ENCODE assay signal across 1 cellular context in the genomic region with DNA sequence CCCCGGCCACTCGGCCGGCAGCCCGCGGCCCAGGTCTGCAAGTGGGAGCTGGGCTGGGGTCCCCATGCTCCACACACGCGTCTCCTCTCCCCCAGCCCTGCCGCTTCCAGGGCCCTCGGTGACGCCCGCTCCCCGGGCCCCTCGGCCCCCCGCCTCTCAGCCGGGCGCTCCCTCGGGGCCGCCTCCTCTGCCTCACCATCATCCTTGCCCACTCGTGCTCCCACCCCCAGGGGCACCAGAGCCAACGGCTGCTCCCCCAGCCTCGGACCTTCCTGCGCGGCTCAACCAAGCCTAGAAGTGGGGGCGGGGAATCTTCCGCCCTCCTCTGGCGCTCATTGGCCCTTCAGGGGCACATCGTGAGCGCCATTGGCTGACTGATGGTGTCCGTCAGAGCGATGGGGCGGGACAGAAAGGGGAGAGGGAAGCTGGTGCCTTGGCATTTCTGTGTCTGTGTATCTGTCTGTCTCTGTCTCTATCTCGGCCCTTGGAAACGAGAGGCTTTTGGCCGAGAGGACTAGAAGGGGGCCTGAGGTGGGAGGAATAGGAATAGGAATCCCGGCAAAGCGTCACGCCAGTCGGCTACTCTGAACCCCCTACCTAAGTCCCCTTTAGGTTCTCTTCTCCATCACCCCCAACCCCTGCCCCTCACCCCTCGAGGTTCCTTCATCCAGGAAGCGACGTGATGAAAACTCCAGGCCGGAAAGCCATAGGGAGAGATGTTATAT.
A peak's percentile ranks its signal among the peaks of the same experiment; 100 is the strongest.
TF ChIP-seq lines count a peak whose summit lies in the region.

No MANE protein-coding gene starts in this region.

TF ChIP-seq in HEK293, 187 proteins besides CTCF, POLR2A, EP300 and RAD21 (continued from another document and continues in another):
- TF ChIP-seq, protein P1, sequence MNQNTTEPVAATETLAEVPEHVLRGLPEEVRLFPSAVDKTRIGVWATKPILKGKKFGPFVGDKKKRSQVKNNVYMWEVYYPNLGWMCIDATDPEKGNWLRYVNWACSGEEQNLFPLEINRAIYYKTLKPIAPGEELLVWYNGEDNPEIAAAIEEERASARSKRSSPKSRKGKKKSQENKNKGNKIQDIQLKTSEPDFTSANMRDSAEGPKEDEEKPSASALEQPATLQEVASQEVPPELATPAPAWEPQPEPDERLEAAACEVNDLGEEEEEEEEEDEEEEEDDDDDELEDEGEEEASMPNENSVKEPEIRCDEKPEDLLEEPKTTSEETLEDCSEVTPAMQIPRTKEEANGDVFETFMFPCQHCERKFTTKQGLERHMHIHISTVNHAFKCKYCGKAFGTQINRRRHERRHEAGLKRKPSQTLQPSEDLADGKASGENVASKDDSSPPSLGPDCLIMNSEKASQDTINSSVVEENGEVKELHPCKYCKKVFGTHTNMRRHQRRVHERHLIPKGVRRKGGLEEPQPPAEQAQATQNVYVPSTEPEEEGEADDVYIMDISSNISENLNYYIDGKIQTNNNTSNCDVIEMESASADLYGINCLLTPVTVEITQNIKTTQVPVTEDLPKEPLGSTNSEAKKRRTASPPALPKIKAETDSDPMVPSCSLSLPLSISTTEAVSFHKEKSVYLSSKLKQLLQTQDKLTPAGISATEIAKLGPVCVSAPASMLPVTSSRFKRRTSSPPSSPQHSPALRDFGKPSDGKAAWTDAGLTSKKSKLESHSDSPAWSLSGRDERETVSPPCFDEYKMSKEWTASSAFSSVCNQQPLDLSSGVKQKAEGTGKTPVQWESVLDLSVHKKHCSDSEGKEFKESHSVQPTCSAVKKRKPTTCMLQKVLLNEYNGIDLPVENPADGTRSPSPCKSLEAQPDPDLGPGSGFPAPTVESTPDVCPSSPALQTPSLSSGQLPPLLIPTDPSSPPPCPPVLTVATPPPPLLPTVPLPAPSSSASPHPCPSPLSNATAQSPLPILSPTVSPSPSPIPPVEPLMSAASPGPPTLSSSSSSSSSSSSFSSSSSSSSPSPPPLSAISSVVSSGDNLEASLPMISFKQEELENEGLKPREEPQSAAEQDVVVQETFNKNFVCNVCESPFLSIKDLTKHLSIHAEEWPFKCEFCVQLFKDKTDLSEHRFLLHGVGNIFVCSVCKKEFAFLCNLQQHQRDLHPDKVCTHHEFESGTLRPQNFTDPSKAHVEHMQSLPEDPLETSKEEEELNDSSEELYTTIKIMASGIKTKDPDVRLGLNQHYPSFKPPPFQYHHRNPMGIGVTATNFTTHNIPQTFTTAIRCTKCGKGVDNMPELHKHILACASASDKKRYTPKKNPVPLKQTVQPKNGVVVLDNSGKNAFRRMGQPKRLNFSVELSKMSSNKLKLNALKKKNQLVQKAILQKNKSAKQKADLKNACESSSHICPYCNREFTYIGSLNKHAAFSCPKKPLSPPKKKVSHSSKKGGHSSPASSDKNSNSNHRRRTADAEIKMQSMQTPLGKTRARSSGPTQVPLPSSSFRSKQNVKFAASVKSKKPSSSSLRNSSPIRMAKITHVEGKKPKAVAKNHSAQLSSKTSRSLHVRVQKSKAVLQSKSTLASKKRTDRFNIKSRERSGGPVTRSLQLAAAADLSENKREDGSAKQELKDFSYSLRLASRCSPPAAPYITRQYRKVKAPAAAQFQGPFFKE (tag by site-specific recombination; IDR thresholded peaks at IDR 0.05; ENCODE audit: borderline replicate concordance) = no peak
- TF ChIP-seq SP3 (tag by site-specific recombination; IDR thresholded peaks at IDR 0.05) (peak; percentile 88), TRIM28 (IDR thresholded peaks at IDR 0.05; ENCODE audit: borderline replicate concordance, low read length) (no peak), ZNF23 (tag by site-specific recombination; IDR thresholded peaks at IDR 0.05; ENCODE audit: borderline replicate concordance) (no peak), ZNF214 (tag by site-specific recombination; IDR thresholded peaks at IDR 0.05; ENCODE audit: borderline replicate concordance) (no peak), ZEB2 (tag by site-specific recombination; IDR thresholded peaks at IDR 0.05) (no peak), ZNF239 (tag by site-specific recombination; IDR thresholded peaks at IDR 0.05) (no peak), ZNF211 (tag by site-specific recombination; IDR thresholded peaks at IDR 0.05; ENCODE audit: low read depth) (no peak), ZNF112 (tag by site-specific recombination; IDR thresholded peaks at IDR 0.05) (no peak), ZNF473 (tag by site-specific recombination; IDR thresholded peaks at IDR 0.05) (no peak), HOXC10 (CRISPR knock-in tag; IDR thresholded peaks at IDR 0.05) (no peak), ZNF302 (tag by site-specific recombination; IDR thresholded peaks at IDR 0.05; ENCODE audit: low read depth) (no peak), FEZF1 (tag by site-specific recombination; IDR thresholded peaks at IDR 0.05) (no peak), ZNF548 (tag by site-specific recombination; IDR thresholded peaks at IDR 0.05) (no peak), ZNF664 (tag by site-specific recombination; IDR thresholded peaks at IDR 0.05) (no peak), ZNF37A (tag by site-specific recombination; IDR thresholded peaks at IDR 0.05) (no peak), ZBTB1 (tag by site-specific recombination; IDR thresholded peaks at IDR 0.05) (no peak), ZFP69B (tag by site-specific recombination; IDR thresholded peaks at IDR 0.05) (no peak), ZNF132 (tag by site-specific recombination; IDR thresholded peaks at IDR 0.05; ENCODE audit: borderline replicate concordance) (no peak), ZNF530 (tag by site-specific recombination; IDR thresholded peaks at IDR 0.05; ENCODE audit: low read depth) (no peak), ZNF423 (tag by site-specific recombination; IDR thresholded peaks at IDR 0.05) (peak; percentile 52; the same call in 1 of the 2 replicates), ZNF571 (tag by site-specific recombination; IDR thresholded peaks at IDR 0.05) (no peak)
- TF ChIP-seq, protein P2, sequence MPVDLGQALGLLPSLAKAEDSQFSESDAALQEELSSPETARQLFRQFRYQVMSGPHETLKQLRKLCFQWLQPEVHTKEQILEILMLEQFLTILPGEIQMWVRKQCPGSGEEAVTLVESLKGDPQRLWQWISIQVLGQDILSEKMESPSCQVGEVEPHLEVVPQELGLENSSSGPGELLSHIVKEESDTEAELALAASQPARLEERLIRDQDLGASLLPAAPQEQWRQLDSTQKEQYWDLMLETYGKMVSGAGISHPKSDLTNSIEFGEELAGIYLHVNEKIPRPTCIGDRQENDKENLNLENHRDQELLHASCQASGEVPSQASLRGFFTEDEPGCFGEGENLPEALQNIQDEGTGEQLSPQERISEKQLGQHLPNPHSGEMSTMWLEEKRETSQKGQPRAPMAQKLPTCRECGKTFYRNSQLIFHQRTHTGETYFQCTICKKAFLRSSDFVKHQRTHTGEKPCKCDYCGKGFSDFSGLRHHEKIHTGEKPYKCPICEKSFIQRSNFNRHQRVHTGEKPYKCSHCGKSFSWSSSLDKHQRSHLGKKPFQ (tag by site-specific recombination; IDR thresholded peaks at IDR 0.05) = no peak
- TF ChIP-seq, protein P3, sequence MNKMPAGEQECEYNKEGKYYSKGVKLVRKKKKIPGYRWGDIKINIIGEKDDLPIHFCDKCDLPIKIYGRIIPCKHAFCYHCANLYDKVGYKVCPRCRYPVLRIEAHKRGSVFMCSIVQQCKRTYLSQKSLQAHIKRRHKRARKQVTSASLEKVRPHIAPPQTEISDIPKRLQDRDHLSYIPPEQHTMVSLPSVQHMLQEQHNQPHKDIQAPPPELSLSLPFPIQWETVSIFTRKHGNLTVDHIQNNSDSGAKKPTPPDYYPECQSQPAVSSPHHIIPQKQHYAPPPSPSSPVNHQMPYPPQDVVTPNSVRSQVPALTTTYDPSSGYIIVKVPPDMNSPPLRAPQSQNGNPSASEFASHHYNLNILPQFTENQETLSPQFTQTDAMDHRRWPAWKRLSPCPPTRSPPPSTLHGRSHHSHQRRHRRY (tag by site-specific recombination; IDR thresholded peaks at IDR 0.05) = no peak
- TF ChIP-seq, protein P4, sequence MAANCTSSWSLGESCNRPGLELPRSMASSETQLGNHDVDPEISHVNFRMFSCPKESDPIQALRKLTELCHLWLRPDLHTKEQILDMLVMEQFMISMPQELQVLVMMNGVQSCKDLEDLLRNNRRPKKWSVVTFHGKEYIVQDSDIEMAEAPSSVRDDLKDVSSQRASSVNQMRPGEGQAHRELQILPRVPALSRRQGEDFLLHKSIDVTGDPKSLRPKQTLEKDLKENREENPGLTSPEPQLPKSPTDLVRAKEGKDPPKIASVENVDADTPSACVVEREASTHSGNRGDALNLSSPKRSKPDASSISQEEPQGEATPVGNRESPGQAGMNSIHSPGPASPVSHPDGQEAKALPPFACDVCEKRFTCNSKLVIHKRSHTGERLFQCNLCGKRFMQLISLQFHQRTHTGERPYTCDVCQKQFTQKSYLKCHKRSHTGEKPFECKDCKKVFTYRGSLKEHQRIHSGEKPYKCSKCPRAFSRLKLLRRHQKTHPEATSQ (tag by site-specific recombination; IDR thresholded peaks at IDR 0.05) = no peak
- TF ChIP-seq, protein P5, sequence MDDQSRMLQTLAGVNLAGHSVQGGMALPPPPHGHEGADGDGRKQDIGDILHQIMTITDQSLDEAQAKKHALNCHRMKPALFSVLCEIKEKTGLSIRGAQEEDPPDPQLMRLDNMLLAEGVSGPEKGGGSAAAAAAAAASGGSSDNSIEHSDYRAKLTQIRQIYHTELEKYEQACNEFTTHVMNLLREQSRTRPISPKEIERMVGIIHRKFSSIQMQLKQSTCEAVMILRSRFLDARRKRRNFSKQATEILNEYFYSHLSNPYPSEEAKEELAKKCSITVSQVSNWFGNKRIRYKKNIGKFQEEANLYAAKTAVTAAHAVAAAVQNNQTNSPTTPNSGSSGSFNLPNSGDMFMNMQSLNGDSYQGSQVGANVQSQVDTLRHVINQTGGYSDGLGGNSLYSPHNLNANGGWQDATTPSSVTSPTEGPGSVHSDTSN (CRISPR knock-in tag; IDR thresholded peaks at IDR 0.05) = peak; percentile 77; the same call in 1 of the 2 replicates
- TF ChIP-seq, protein P6, sequence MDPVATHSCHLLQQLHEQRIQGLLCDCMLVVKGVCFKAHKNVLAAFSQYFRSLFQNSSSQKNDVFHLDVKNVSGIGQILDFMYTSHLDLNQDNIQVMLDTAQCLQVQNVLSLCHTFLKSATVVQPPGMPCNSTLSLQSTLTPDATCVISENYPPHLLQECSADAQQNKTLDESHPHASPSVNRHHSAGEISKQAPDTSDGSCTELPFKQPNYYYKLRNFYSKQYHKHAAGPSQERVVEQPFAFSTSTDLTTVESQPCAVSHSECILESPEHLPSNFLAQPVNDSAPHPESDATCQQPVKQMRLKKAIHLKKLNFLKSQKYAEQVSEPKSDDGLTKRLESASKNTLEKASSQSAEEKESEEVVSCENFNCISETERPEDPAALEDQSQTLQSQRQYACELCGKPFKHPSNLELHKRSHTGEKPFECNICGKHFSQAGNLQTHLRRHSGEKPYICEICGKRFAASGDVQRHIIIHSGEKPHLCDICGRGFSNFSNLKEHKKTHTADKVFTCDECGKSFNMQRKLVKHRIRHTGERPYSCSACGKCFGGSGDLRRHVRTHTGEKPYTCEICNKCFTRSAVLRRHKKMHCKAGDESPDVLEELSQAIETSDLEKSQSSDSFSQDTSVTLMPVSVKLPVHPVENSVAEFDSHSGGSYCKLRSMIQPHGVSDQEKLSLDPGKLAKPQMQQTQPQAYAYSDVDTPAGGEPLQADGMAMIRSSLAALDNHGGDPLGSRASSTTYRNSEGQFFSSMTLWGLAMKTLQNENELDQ (tag by site-specific recombination; IDR thresholded peaks at IDR 0.05; ENCODE audit: low read depth) = no peak
- TF ChIP-seq, protein P7, sequence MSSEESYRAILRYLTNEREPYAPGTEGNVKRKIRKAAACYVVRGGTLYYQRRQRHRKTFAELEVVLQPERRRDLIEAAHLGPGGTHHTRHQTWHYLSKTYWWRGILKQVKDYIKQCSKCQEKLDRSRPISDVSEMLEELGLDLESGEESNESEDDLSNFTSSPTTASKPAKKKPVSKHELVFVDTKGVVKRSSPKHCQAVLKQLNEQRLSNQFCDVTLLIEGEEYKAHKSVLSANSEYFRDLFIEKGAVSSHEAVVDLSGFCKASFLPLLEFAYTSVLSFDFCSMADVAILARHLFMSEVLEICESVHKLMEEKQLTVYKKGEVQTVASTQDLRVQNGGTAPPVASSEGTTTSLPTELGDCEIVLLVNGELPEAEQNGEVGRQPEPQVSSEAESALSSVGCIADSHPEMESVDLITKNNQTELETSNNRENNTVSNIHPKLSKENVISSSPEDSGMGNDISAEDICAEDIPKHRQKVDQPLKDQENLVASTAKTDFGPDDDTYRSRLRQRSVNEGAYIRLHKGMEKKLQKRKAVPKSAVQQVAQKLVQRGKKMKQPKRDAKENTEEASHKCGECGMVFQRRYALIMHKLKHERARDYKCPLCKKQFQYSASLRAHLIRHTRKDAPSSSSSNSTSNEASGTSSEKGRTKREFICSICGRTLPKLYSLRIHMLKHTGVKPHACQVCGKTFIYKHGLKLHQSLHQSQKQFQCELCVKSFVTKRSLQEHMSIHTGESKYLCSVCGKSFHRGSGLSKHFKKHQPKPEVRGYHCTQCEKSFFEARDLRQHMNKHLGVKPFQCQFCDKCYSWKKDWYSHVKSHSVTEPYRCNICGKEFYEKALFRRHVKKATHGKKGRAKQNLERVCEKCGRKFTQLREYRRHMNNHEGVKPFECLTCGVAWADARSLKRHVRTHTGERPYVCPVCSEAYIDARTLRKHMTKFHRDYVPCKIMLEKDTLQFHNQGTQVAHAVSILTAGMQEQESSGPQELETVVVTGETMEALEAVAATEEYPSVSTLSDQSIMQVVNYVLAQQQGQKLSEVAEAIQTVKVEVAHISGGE (tag by site-specific recombination; conservative IDR thresholded peaks at IDR 0.05; ENCODE audit: low read depth) = peak; percentile 23; the same call in 1 of the 2 replicates
- TF ChIP-seq, protein P8, sequence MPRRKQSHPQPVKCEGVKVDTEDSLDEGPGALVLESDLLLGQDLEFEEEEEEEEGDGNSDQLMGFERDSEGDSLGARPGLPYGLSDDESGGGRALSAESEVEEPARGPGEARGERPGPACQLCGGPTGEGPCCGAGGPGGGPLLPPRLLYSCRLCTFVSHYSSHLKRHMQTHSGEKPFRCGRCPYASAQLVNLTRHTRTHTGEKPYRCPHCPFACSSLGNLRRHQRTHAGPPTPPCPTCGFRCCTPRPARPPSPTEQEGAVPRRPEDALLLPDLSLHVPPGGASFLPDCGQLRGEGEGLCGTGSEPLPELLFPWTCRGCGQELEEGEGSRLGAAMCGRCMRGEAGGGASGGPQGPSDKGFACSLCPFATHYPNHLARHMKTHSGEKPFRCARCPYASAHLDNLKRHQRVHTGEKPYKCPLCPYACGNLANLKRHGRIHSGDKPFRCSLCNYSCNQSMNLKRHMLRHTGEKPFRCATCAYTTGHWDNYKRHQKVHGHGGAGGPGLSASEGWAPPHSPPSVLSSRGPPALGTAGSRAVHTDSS (tag by site-specific recombination; IDR thresholded peaks at IDR 0.05) = peak; percentile 62; the same call in 1 of the 2 replicates
- TF ChIP-seq, protein P9, sequence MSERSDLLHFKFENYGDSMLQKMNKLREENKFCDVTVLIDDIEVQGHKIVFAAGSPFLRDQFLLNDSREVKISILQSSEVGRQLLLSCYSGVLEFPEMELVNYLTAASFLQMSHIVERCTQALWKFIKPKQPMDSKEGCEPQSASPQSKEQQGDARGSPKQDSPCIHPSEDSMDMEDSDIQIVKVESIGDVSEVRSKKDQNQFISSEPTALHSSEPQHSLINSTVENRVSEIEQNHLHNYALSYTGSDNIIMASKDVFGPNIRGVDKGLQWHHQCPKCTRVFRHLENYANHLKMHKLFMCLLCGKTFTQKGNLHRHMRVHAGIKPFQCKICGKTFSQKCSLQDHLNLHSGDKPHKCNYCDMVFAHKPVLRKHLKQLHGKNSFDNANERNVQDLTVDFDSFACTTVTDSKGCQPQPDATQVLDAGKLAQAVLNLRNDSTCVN (tag by site-specific recombination; optimal IDR thresholded peaks at IDR 0.05) = peak; percentile 42
